10 cellular contexts compared by ENCODE assay signal in genomic region chr9:107707419-107707837, GRCh38.
DNase-seq lines count a peak whose midpoint lies in the region; ATAC-seq, FAIRE-seq and TF ChIP-seq lines count a peak whose summit lies in the region.
"Had no signal": no experiment of that assay in that cellular context is flagged by ENCODE, and none has a peak within 500 bp of the region (broad histone marks: within the 10 kb centered on the region; RNA-seq: fewer than 3 reads in every experiment).

No MANE protein-coding gene starts in this region.

- no peak overlapping the region for H3K27ac Mint-ChIP-seq in activated T-helper 2 cell treated with anti-CD3 and anti-CD28 coated beads, Interferon-gamma antibody, Interleukin-2, Interleukin-4, amounts not matched to agents 10 μg/mL and 5 μg/mL and 100 μg/mL, durations not matched to agents 14 hours and 24 hours and 36 hours
- H3K27ac Mint-ChIP-seq: immature natural killer cell; stimulated activated effector memory CD8-positive, alpha-beta T cell treated with anti-CD3 and anti-CD28 coated beads, Interleukin-12 subunit alpha, Interleukin-12 subunit beta, amount 100 ng/mL, for 72 hours had no signal

- no peaks in the 10 kb centered on the region for H3K36me3 ChIP-seq in smooth muscle cell (ENCODE audit: low read depth)

- 12% methylated on average over 6 of the region's 6 CpGs for WGBS in smooth muscle cell (ENCODE audit: low lambda C conversion rate)

- H3K27me3 Mint-ChIP-seq in activated T-helper 2 cell treated with anti-CD3 and anti-CD28 coated beads, Interferon-gamma antibody, Interleukin-2, Interleukin-4, amounts not matched to agents 10 μg/mL and 5 μg/mL and 100 μg/mL, durations not matched to agents 14 hours and 24 hours and 36 hours (ENCODE audit: low read depth): no peaks in the 10 kb centered on the region

- no peak overlapping the region for H3K4me3 Mint-ChIP-seq in activated T-helper 2 cell treated with anti-CD3 and anti-CD28 coated beads, Interferon-gamma antibody, Interleukin-2, Interleukin-4, amounts not matched to agents 10 μg/mL and 5 μg/mL and 100 μg/mL, durations not matched to agents 14 hours and 24 hours and 36 hours (ENCODE audit: low read depth)
- H3K4me3 Mint-ChIP-seq: immature natural killer cell; stimulated activated effector memory CD8-positive, alpha-beta T cell treated with anti-CD3 and anti-CD28 coated beads, Interleukin-12 subunit alpha, Interleukin-12 subunit beta, amount 100 ng/mL, for 72 hours had no signal

- no peak overlapping the region for H2AFZ ChIP-seq in smooth muscle cell (ENCODE audit: low read depth)

- H3K4me3 ChIP-seq in fibroblast of villous mesenchyme (ENCODE audit: low read depth, low read length) (no peak overlapping the region), smooth muscle cell (no peak overlapping the region)

- TF ChIP-seq CTCF in fibroblast of villous mesenchyme (IDR thresholded peaks at IDR 0.05; ENCODE audit: insufficient read depth, low read depth, low read length) (no peak), smooth muscle cell (IDR thresholded peaks at IDR 0.05; ENCODE audit: borderline replicate concordance, insufficient read depth, poor library complexity, severe bottlenecking) (no peak)

- no peak for TF ChIP-seq POLR2A in H54 (IDR thresholded peaks at IDR 0.05; ENCODE audit: low read depth, low read length)

- no peak for FAIRE-seq in H54 (lab: Jason Lieb, UNC)

- peak; percentile 59 for ATAC-seq in SK-N-SH treated with all-trans-retinoic acid at 6 μM for 48 hours
- ATAC-seq in HG03469 (IDR thresholded peaks at IDR 0.05; ENCODE audit: unreplicated experiment): no peak
- ATAC-seq: stimulated activated effector memory CD8-positive, alpha-beta T cell treated with anti-CD3 and anti-CD28 coated beads, Interleukin-12 subunit alpha, Interleukin-12 subunit beta, amount 100 ng/mL, for 72 hours had no signal

- no peaks in the 10 kb centered on the region for H4K20me1 ChIP-seq in smooth muscle cell (ENCODE audit: low read depth)

- intact Hi-C loops in activated T-helper 2 cell treated with anti-CD3 and anti-CD28 coated beads, Interferon-gamma antibody, Interleukin-2, Interleukin-4, amounts not matched to agents 10 μg/mL and 5 μg/mL and 100 μg/mL, durations not matched to agents 14 hours and 24 hours and 36 hours (cut with micrococcal nuclease): no loop called here

- H3K9me3 Mint-ChIP-seq in activated T-helper 2 cell treated with anti-CD3 and anti-CD28 coated beads, Interferon-gamma antibody, Interleukin-2, Interleukin-4, amounts not matched to agents 10 μg/mL and 5 μg/mL and 100 μg/mL, durations not matched to agents 14 hours and 24 hours and 36 hours: no peaks in the 10 kb centered on the region
- H3K9me3 Mint-ChIP-seq: stimulated activated effector memory CD8-positive, alpha-beta T cell treated with anti-CD3 and anti-CD28 coated beads, Interleukin-12 subunit alpha, Interleukin-12 subunit beta, amount 100 ng/mL, for 72 hours had no signal

- no peaks in the 10 kb centered on the region for H3F3A ChIP-seq in smooth muscle cell (ENCODE audit: low read depth)

- peak; percentile 48 for DNase-seq in H54 (ENCODE audit: insufficient read length, low spot score)
- DNase-seq in fibroblast of villous mesenchyme (ENCODE audit: low read depth): peak; percentile 99
- DNase-seq in smooth muscle cell (lab: John Stamatoyannopoulos, UW; ENCODE audit: unreplicated experiment): no peak
- no peak for DNase-seq in caudate nucleus (lab: John Stamatoyannopoulos, UW)
- no peak for DNase-seq in activated T-helper 2 cell treated with anti-CD3 and anti-CD28 coated beads, Interferon-gamma antibody, Interleukin-2, Interleukin-4, amounts not matched to agents 10 μg/mL and 5 μg/mL and 100 μg/mL, durations not matched to agents 14 hours and 24 hours and 36 hours (ENCODE audit: low spot score)
- DNase-seq: immature natural killer cell, NCI-H1930 had no signal

- H3K79me2 ChIP-seq in smooth muscle cell (ENCODE audit: low read depth): no peaks in the 10 kb centered on the region

- H3K9me3 ChIP-seq in smooth muscle cell (replicated peaks; ENCODE audit: low read depth): no peaks in the 10 kb centered on the region

- H3K36me3 Mint-ChIP-seq in activated T-helper 2 cell treated with anti-CD3 and anti-CD28 coated beads, Interferon-gamma antibody, Interleukin-2, Interleukin-4, amounts not matched to agents 10 μg/mL and 5 μg/mL and 100 μg/mL, durations not matched to agents 14 hours and 24 hours and 36 hours (ENCODE audit: low read depth): no peaks in the 10 kb centered on the region
- H3K36me3 Mint-ChIP-seq: immature natural killer cell; stimulated activated effector memory CD8-positive, alpha-beta T cell treated with anti-CD3 and anti-CD28 coated beads, Interleukin-12 subunit alpha, Interleukin-12 subunit beta, amount 100 ng/mL, for 72 hours had no signal

- H3K4me1 ChIP-seq in smooth muscle cell (ENCODE audit: low read depth): no peaks in the 10 kb centered on the region

- no peaks in the 10 kb centered on the region for H3K27me3 ChIP-seq in smooth muscle cell (ENCODE audit: low read depth)

- H3K27ac ChIP-seq in smooth muscle cell (ENCODE audit: low read depth) (peak overlapping the region; percentile 67), caudate nucleus (ENCODE audit: low read depth, low read length) (no peak overlapping the region)

- no peaks in the 10 kb centered on the region for H3K4me1 Mint-ChIP-seq in activated T-helper 2 cell treated with anti-CD3 and anti-CD28 coated beads, Interferon-gamma antibody, Interleukin-2, Interleukin-4, amounts not matched to agents 10 μg/mL and 5 μg/mL and 100 μg/mL, durations not matched to agents 14 hours and 24 hours and 36 hours (ENCODE audit: low read depth)
- H3K4me1 Mint-ChIP-seq: immature natural killer cell; stimulated activated effector memory CD8-positive, alpha-beta T cell treated with anti-CD3 and anti-CD28 coated beads, Interleukin-12 subunit alpha, Interleukin-12 subunit beta, amount 100 ng/mL, for 72 hours had no signal

- no peak overlapping the region for H3K9ac ChIP-seq in smooth muscle cell (ENCODE audit: low read depth)

- peak overlapping the region; percentile 17 for H3K4me2 ChIP-seq in smooth muscle cell

TF ChIP-seq in SK-N-SH treated with all-trans-retinoic acid at 6 μM for 48 hours, 23 proteins besides CTCF, POLR2A, EP300 and RAD21:
- no peak for TF ChIP-seq OSR1 (CRISPR knock-in tag; IDR thresholded peaks at IDR 0.05)
- peak; percentile 48 for TF ChIP-seq ISL1 (CRISPR knock-in tag; IDR thresholded peaks at IDR 0.05)
TF ChIP-seq in SK-N-SH treated with all-trans-retinoic acid at 6 μM for 48 hours: peak in this region for 1.

Comparison
In these comparisons a context has a peak if more than half of its experiments do, and no peak if none do; other contexts are left out.
1. DNase-seq: peak in H54 (single experiment) and fibroblast of villous mesenchyme (single experiment); none in smooth muscle cell (single experiment), caudate nucleus (0 of 61) and activated T-helper 2 cell treated with anti-CD3 and anti-CD28 coated beads, Interferon-gamma antibody, Interleukin-2, Interleukin-4, amounts not matched to agents 10 μg/mL and 5 μg/mL and 100 μg/mL, durations not matched to agents 14 hours and 24 hours and 36 hours (single experiment).